ENCODE assay signal across 8 cellular contexts in genomic region chr22:41197046-41197807, GRCh38. TPM values are rescaled to one million over a fixed set of nuclear protein-coding genes. Genes with fewer than 3 reads are reported as not detected.
A peak's percentile ranks its signal among the peaks of the same experiment; 100 is the strongest.
DNase-seq lines count a peak whose midpoint lies in the region; ATAC-seq and TF ChIP-seq lines count a peak whose summit lies in the region.

No MANE protein-coding gene starts in this region.

- TF ChIP-seq CTCF in dorsolateral prefrontal cortex (IDR thresholded peaks at IDR 0.05 in 54 of 56, conservative IDR thresholded peaks at IDR 0.05 in 2 of 56; ENCODE audit: low read depth in 1 of 56, partially characterized antibody in 56 of 56), result peak in 37 of 56 donors; percentile 7 to 72 (median 41)
- TF ChIP-seq CTCF in lower leg skin (IDR thresholded peaks at IDR 0.05), result no peak

- intact Hi-C loops in dorsolateral prefrontal cortex (cut with DNase I) (loop anchor here (5.0 to 10.0 kb wide), 4 partner anchors 40 to 242 kb away; partner anchors contain the start of genes CHADL (in 1 of the 2), RANGAP1 (in 1 of the 2) and RBX1 (in 1 of the 2)), lower leg skin (cut with DNase I; ENCODE audit: low total_unique reads) (no loop called here)

- DNase-seq in AG08395 (ENCODE audit: low spot score) (peak; percentile 89), NCI-H526 (lab: John Stamatoyannopoulos, UW) (peak; percentile 45 to 85), dorsolateral prefrontal cortex (peak; percentile 70 to 91 (median 84)), lower leg skin (ENCODE audit: low spot score in 2 of 2) (peak; percentile 61 to 96)
- peak; percentile 76 to 79 for DNase-seq in activated CD4-positive, alpha-beta T cell treated with anti-CD3 and anti-CD28 coated beads, Interleukin-2, amount 50 U/mL, for 4 hours
- DNase-seq in stimulated activated CD4-positive, alpha-beta T cell treated with anti-CD3 and anti-CD28 coated beads, Interleukin-4, amount 100 ng/mL, for 4 hours, result peak; percentile 77 to 86

- H3K4me3 ChIP-seq in dorsolateral prefrontal cortex (peak overlapping the region; percentile 72 to 100 (median 90)), lower leg skin (ENCODE audit: low read depth, poor library complexity, severe bottlenecking) (peak overlapping the region; percentile 53)

- ATAC-seq in GM18873 (IDR thresholded peaks at IDR 0.05; ENCODE audit: low FRiP score, unreplicated experiment) (peak; percentile 73), HG03280 (IDR thresholded peaks at IDR 0.05; ENCODE audit: unreplicated experiment) (peak; percentile 85)

- no peak for TF ChIP-seq POLR2A in lower leg skin (IDR thresholded peaks at IDR 0.05)

- no peaks in the 10 kb centered on the region for H3K27me3 ChIP-seq in dorsolateral prefrontal cortex

- WGBS in lower leg skin, 2 donors, result 0% methylated on average over 9 to 30 of the region's 82 CpGs

- peak overlapping the region in 28 of 59 donors; percentile 17 to 75 (median 52) for H3K27ac ChIP-seq in dorsolateral prefrontal cortex

RNA-seq across cellular contexts. Expression of gene L3MBTL2, which starts 7.9 kb away (rescaled TPM):
- 10 to 100 TPM; 24.3 to 54.4 (median 39.0) TPM for total RNA-seq in dorsolateral prefrontal cortex
- 10 to 100 TPM in 3 of 4 donors, 1 to 10 TPM in 1; 6.3 to 20.9 (median 16.8) TPM for total RNA-seq in lower leg skin

RNA-seq across cellular contexts. Expression of gene CHADL, which starts 43.5 kb away (rescaled TPM):
- total RNA-seq in dorsolateral prefrontal cortex (100 to 1,000 TPM in 3 of 120 experiments, 10 to 100 TPM in 117; 10.7 to 123 (median 32.2) TPM), lower leg skin (10 to 100 TPM; 10.5 to 16.3 (median 11.5) TPM)

Comparison
In these comparisons a context has a peak if more than half of its experiments do, and no peak if none do; other contexts are left out.
1. CTCF ChIP-seq: peak in dorsolateral prefrontal cortex (37 of 56); none in lower leg skin (0 of 3).
2. Peak in every context shown above with its lines, with median percentiles within 50 percentile points of each other: DNase-seq.